In the genomic region with DNA sequence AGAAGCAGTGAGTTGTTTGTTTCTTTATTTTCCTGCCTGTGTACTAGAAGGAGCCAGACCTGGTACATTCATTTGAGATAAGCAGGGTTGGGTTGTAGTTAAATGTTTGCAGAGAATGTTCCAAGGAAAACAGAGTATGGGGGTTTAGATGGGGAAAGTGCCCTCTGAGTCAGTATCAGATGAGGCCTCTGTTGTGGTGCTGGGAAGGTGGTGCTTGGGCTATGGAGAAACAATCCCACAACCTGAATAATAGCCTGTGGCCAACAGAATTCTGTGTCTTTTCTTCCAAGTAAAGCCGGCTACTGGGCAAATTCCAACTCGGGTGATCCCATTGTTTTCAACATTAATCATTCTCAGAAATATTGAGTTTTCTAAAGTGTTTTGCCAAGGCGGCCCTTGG, we compare ENCODE assay signal across 2 cellular contexts.
TF ChIP-seq lines count a peak whose summit lies in the region.

No MANE protein-coding gene starts in this region.

TF ChIP-seq in endothelial cell of umbilical vein, 7 proteins besides CTCF, POLR2A, EP300 and RAD21 (continued from another document):
- TF ChIP-seq, protein P1, sequence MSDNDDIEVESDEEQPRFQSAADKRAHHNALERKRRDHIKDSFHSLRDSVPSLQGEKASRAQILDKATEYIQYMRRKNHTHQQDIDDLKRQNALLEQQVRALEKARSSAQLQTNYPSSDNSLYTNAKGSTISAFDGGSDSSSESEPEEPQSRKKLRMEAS (IDR thresholded peaks at IDR 0.05; ENCODE audit: insufficient read depth, insufficient read length), result no peak
- TF ChIP-seq MYC (IDR thresholded peaks at IDR 0.05; ENCODE audit: low read depth, low read length), result no peak
- no peak for TF ChIP-seq POLR2AphosphoS5 (IDR thresholded peaks at IDR 0.05; ENCODE audit: insufficient read depth, low read depth, low read length)
- no peak for TF ChIP-seq EZH2 (IDR thresholded peaks at IDR 0.05; ENCODE audit: borderline replicate concordance, low read depth, low read length, severe bottlenecking)
TF ChIP-seq in endothelial cell of umbilical vein: peak in this region for 0.

TF ChIP-seq in WTC11, 78 proteins besides CTCF, POLR2A, EP300 and RAD21 (continued from another document):
- TF ChIP-seq, protein P2, sequence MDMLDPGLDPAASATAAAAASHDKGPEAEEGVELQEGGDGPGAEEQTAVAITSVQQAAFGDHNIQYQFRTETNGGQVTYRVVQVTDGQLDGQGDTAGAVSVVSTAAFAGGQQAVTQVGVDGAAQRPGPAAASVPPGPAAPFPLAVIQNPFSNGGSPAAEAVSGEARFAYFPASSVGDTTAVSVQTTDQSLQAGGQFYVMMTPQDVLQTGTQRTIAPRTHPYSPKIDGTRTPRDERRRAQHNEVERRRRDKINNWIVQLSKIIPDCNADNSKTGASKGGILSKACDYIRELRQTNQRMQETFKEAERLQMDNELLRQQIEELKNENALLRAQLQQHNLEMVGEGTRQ (CRISPR knock-in tag; IDR thresholded peaks at IDR 0.05), result no peak
- TF ChIP-seq ZBTB21 (CRISPR knock-in tag; IDR thresholded peaks at IDR 0.05; ENCODE audit: borderline replicate concordance), result no peak
- TF ChIP-seq CDX4 (CRISPR knock-in tag; IDR thresholded peaks at IDR 0.05; ENCODE audit: borderline replicate concordance), result no peak
- TF ChIP-seq GTF2I (CRISPR knock-in tag; conservative IDR thresholded peaks at IDR 0.05), result no peak
- no peak for TF ChIP-seq AFF4 (CRISPR knock-in tag; IDR thresholded peaks at IDR 0.05; ENCODE audit: borderline replicate concordance)
- TF ChIP-seq, protein P3, sequence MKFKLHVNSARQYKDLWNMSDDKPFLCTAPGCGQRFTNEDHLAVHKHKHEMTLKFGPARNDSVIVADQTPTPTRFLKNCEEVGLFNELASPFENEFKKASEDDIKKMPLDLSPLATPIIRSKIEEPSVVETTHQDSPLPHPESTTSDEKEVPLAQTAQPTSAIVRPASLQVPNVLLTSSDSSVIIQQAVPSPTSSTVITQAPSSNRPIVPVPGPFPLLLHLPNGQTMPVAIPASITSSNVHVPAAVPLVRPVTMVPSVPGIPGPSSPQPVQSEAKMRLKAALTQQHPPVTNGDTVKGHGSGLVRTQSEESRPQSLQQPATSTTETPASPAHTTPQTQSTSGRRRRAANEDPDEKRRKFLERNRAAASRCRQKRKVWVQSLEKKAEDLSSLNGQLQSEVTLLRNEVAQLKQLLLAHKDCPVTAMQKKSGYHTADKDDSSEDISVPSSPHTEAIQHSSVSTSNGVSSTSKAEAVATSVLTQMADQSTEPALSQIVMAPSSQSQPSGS (CRISPR knock-in tag; IDR thresholded peaks at IDR 0.05; ENCODE audit: borderline replicate concordance, low read depth), result no peak
